In the genomic region with DNA sequence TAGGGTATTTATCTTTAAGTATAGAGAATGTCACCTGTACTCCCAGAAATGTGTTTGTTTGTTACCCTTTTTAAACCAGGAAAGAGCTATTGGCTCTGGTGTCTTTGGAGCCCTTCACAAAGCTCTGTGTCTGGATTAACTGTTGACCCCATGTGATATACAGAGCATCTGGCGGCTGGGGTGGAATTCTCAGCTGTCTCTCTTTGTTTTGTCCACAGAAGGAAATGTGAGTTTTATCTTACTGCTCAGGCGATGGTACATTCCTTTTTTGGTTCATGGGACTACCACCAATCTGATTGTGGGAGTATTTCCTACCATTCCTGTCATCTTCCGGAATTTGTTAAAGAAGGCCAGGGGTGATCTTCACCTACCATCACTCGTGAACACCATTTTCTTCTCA, we compare ENCODE assay signal across 1 cellular context.
TF ChIP-seq lines count a peak whose summit lies in the region.

No MANE protein-coding gene starts in this region.

TF ChIP-seq in HepG2, 621 proteins besides CTCF, POLR2A, EP300 and RAD21 (continued from another document):
- TF ChIP-seq, protein P1, sequence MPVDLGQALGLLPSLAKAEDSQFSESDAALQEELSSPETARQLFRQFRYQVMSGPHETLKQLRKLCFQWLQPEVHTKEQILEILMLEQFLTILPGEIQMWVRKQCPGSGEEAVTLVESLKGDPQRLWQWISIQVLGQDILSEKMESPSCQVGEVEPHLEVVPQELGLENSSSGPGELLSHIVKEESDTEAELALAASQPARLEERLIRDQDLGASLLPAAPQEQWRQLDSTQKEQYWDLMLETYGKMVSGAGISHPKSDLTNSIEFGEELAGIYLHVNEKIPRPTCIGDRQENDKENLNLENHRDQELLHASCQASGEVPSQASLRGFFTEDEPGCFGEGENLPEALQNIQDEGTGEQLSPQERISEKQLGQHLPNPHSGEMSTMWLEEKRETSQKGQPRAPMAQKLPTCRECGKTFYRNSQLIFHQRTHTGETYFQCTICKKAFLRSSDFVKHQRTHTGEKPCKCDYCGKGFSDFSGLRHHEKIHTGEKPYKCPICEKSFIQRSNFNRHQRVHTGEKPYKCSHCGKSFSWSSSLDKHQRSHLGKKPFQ (CRISPR knock-in tag; IDR thresholded peaks at IDR 0.05; ENCODE audit: insufficient replicate concordance): no peak
TF ChIP-seq in HepG2: peak in this region for 0.
